1 cellular context compared by ENCODE assay signal in genomic region chr12:114895822-114896221, GRCh38.
TF ChIP-seq lines count a peak whose summit lies in the region.

No MANE protein-coding gene starts in this region.

TF ChIP-seq in GM23338, 12 proteins besides CTCF, POLR2A, EP300 and RAD21 (continued from another document):
- no peak for TF ChIP-seq ZNF462 (CRISPR knock-in tag; IDR thresholded peaks at IDR 0.05)
- no peak for TF ChIP-seq CREB1 (CRISPR knock-in tag; IDR thresholded peaks at IDR 0.05; ENCODE audit: low read depth)
- no peak for TF ChIP-seq EZH2phosphoT487 (IDR thresholded peaks at IDR 0.05; ENCODE audit: unreplicated experiment)
- no peak for TF ChIP-seq JUNB (IDR thresholded peaks at IDR 0.05; ENCODE audit: unreplicated experiment)
- TF ChIP-seq ZNF331 (CRISPR knock-in tag; IDR thresholded peaks at IDR 0.05; ENCODE audit: low read depth): no peak
- TF ChIP-seq ZNF114 (CRISPR knock-in tag; IDR thresholded peaks at IDR 0.05): no peak
- no peak for TF ChIP-seq EZH2 (IDR thresholded peaks at IDR 0.05; ENCODE audit: low read depth, unreplicated experiment)
- TF ChIP-seq ETS1 (IDR thresholded peaks at IDR 0.05): no peak
- no peak for TF ChIP-seq STAT1 (IDR thresholded peaks at IDR 0.05; ENCODE audit: unreplicated experiment)
- TF ChIP-seq NANOG (IDR thresholded peaks at IDR 0.05; ENCODE audit: borderline replicate concordance): no peak
- no peak for TF ChIP-seq REST (IDR thresholded peaks at IDR 0.05; ENCODE audit: unreplicated experiment)
